8 cellular contexts compared by ENCODE assay signal in genomic region chr11:18105086-18105801, GRCh38. TPM values are rescaled to one million over a fixed set of nuclear protein-coding genes. Genes with fewer than 3 reads are reported as not detected.
DNase-seq lines count a peak whose midpoint lies in the region; ATAC-seq, FAIRE-seq and TF ChIP-seq lines count a peak whose summit lies in the region.

No MANE protein-coding gene starts in this region.

- H3K4me1 Mint-ChIP-seq in endodermal cell: peaks cover 8% of the 10 kb centered on the region

- 28 to 54% methylated on average over 9 to 28 of the region's 29 CpGs for WGBS in endodermal cell (ENCODE audit: insufficient coverage in 1 of 2, insufficient read length in 1 of 2), 2 experiments
- WGBS in pancreas, 2 donors: 19% methylated on average over 29 of the region's 29 CpGs

- H3K27ac ChIP-seq in endodermal cell (ENCODE audit: low read depth, low read length) (no peak overlapping the region), pancreas (no peak overlapping the region)

- H3K9ac ChIP-seq in endodermal cell (ENCODE audit: extremely low read depth, low read length, poor library complexity, severe bottlenecking): peak overlapping the region; percentile 76

- peaks cover 9% of the 10 kb centered on the region for H3K27me3 ChIP-seq in endodermal cell (ENCODE audit: control insufficient read depth, insufficient read depth, low read length, poor library complexity, severe bottlenecking)
- no peaks in the 10 kb centered on the region for H3K27me3 ChIP-seq in pancreas

- H3K4me3 ChIP-seq in endodermal cell (ENCODE audit: low read length) (peak overlapping the region; percentile 98), pancreas (peak overlapping the region; percentile 74 to 100 (median 90))

- peak overlapping the region; percentile 88 for H3K4me3 Mint-ChIP-seq in endodermal cell

- H3K36me3 ChIP-seq in endodermal cell (ENCODE audit: control insufficient read depth, insufficient read depth, low read length) (peaks cover 32% of the 10 kb centered on the region), pancreas (peaks cover 0 to 10% (median 0%) of the 10 kb centered on the region in 3 donors)

- ATAC-seq in pancreas (peak in 1 of 4 donors; percentile 4), HG02759 (IDR thresholded peaks at IDR 0.05; ENCODE audit: unreplicated experiment) (no peak)

- no peaks in the 10 kb centered on the region for H3K9me3 Mint-ChIP-seq in endodermal cell

- TF ChIP-seq CTCF in endodermal cell (conservative IDR thresholded peaks at IDR 0.05): no peak
- no peak for TF ChIP-seq CTCF in pancreas (IDR thresholded peaks at IDR 0.05)

- peaks cover 9% of the 10 kb centered on the region for H3K27me3 Mint-ChIP-seq in endodermal cell (ENCODE audit: insufficient read depth)

- H3K36me3 Mint-ChIP-seq in endodermal cell (ENCODE audit: low read depth): peaks cover 28% of the 10 kb centered on the region

- peak; percentile 9 for DNase-seq in ELR (ENCODE audit: low read depth)
- DNase-seq in NCI-H69 (lab: John Stamatoyannopoulos, UW): peak; percentile 34
- no peak for DNase-seq in endodermal cell
- no peak for DNase-seq in pancreas
- DNase-seq in A172 (ENCODE audit: low spot score): no peak
- no peak for DNase-seq in activated gamma-delta T cell (lab: John Stamatoyannopoulos, UW)
- no peak for DNase-seq in HuH-7 (ENCODE audit: low spot score)

- H3K4me1 ChIP-seq in endodermal cell (ENCODE audit: control insufficient read depth, insufficient read depth, low read length): no peaks in the 10 kb centered on the region
- H3K4me1 ChIP-seq in pancreas: peaks cover 0 to 7% (median 0%) of the 10 kb centered on the region in 3 donors

- intact Hi-C loops in pancreas (cut with DNase I): loop anchor here in 1 of 3 donors (10.0 kb wide), 1 partner anchor 110 kb away; no protein-coding TSS in a partner anchor

- no peak for FAIRE-seq in pancreas (lab: Jason Lieb, UNC)

- H3K9me3 ChIP-seq in endodermal cell (ENCODE audit: control insufficient read depth, low read length) (no peaks in the 10 kb centered on the region), pancreas (no peaks in the 10 kb centered on the region)

- peak overlapping the region; percentile 78 for H3K27ac Mint-ChIP-seq in endodermal cell

RNA-seq across cellular contexts. Expression of gene SAAL1, which starts 0.6 kb away (rescaled TPM):
- total RNA-seq in endodermal cell: 10 to 100 TPM; 23.2 to 28.2 TPM
- 45.4 TPM for polyA plus RNA-seq in endodermal cell (2013, experiment 1 of 2)
- 35.8 TPM for polyA plus RNA-seq in endodermal cell (2013, experiment 2 of 2)
- 1 to 10 TPM; 4.6 to 7.4 (median 5.5) TPM for total RNA-seq in pancreas
- 1 to 10 TPM; 7.0 to 8.8 TPM for polyA plus RNA-seq in pancreas
- 52.9 and 56.0 TPM in 2 replicates for total RNA-seq in A172 (2014; rRNA removed; shearing (Covaris generic))

RNA-seq across cellular contexts. Expression of gene MRGPRX3, which starts 27.1 kb away (rescaled TPM):
- total RNA-seq in endodermal cell (not detected), pancreas (not detected)
- not detected for polyA plus RNA-seq in endodermal cell (2013, experiment 1 of 2)
- not detected for polyA plus RNA-seq in endodermal cell (2013, experiment 2 of 2)
- polyA plus RNA-seq in pancreas: not detected
- not detected in 2 replicates for total RNA-seq in A172 (2014; rRNA removed; shearing (Covaris generic))

RNA-seq across cellular contexts. Expression of gene TPH1, which starts 59.2 kb away (rescaled TPM):
- total RNA-seq in endodermal cell (under 1 TPM; 0.24 to 0.31 TPM), pancreas (under 1 TPM; 0.03 to 0.35 (median 0.14) TPM)
- 0.18 TPM for polyA plus RNA-seq in endodermal cell (2013, experiment 1 of 2)
- 0.12 TPM for polyA plus RNA-seq in endodermal cell (2013, experiment 2 of 2)
- under 1 TPM; 0.23 to 0.47 TPM for polyA plus RNA-seq in pancreas
- total RNA-seq in A172 (2014; rRNA removed; shearing (Covaris generic)): not detected in 2 replicates

Comparison
In these comparisons a context has a peak if more than half of its experiments do, and no peak if none do; other contexts are left out.
1. DNase-seq: peak in ELR (single experiment) and NCI-H69 (single experiment); none in endodermal cell (single experiment), pancreas (0 of 6), A172 (single experiment), activated gamma-delta T cell (single experiment) and HuH-7 (single experiment).